ENCODE assay signal across 8 cellular contexts in genomic region chr7:30564243-30564892, GRCh38. TPM values are rescaled to one million over a fixed set of nuclear protein-coding genes. Genes with fewer than 3 reads are reported as not detected.
DNase-seq lines count a peak whose midpoint lies in the region; ATAC-seq and TF ChIP-seq lines count a peak whose summit lies in the region.

No MANE protein-coding gene starts in this region.

- no peaks in the 10 kb centered on the region for H3K27me3 ChIP-seq in left lung

- TF ChIP-seq CTCF in choroid plexus epithelial cell (conservative IDR thresholded peaks at IDR 0.05; ENCODE audit: low read depth, low read length) (peak; percentile 90), left lung (IDR thresholded peaks at IDR 0.05) (peak; percentile 65 to 90)

- no peaks in the 10 kb centered on the region for H3K9me3 ChIP-seq in left lung

- intact Hi-C loops in left lung (cut with DNase I) = loop anchor here in 1 of 2 donors (10.0 kb wide), 1 partner anchor 50 kb away; no protein-coding TSS in a partner anchor

- H3K4me3 ChIP-seq in choroid plexus epithelial cell (ENCODE audit: low read depth, low read length) (no peak overlapping the region), left lung (no peak overlapping the region)

- H3K27ac ChIP-seq in left lung = no peak overlapping the region

- ATAC-seq in GM19324 (IDR thresholded peaks at IDR 0.05; ENCODE audit: low FRiP score, unreplicated experiment) (peak; percentile 51), HG03432 (IDR thresholded peaks at IDR 0.05; ENCODE audit: unreplicated experiment) (peak; percentile 93), left lung (peak; percentile 99)

- peaks cover 0 to 4% of the 10 kb centered on the region in 2 donors for H3K4me1 ChIP-seq in left lung

- DNase-seq in C1 segment of cervical spinal cord (lab: John Stamatoyannopoulos, UW) = peak; percentile 8 to 83 (median 73)
- DNase-seq in NCI-H510A treated with DMSO at 0.1 percent for 48 hours (lab: John Stamatoyannopoulos, UW) = peak; percentile 89
- DNase-seq in activated CD4-positive, alpha-beta T cell treated with anti-CD3 and anti-CD28 coated beads for 4 hours = peak; percentile 68 to 80
- peak; percentile 94 for DNase-seq in choroid plexus epithelial cell (ENCODE audit: low read depth)
- peak; percentile 79 to 83 for DNase-seq in left lung
- DNase-seq in stimulated activated CD4-positive, alpha-beta T cell treated with anti-CD3 and anti-CD28 coated beads, TNF-alpha, amount 100 ng/mL, for 1 hour (ENCODE audit: low read depth in 3 of 3, low spot score in 1 of 3) = peak; percentile 17 to 62 (median 61)

- H3K36me3 ChIP-seq in left lung = peaks cover 0 to 90% of the 10 kb centered on the region in 2 donors

RNA-seq across cellular contexts. Expression of gene GARS1, which starts 30.3 kb away (rescaled TPM):
- total RNA-seq in left lung = 100 to 1,000 TPM; 102 to 131 TPM

RNA-seq across cellular contexts. Expression of gene GGCT, which starts 59.7 kb away (rescaled TPM):
- 10 to 100 TPM; 41.9 to 42.9 TPM for total RNA-seq in left lung
